In the genomic region with DNA sequence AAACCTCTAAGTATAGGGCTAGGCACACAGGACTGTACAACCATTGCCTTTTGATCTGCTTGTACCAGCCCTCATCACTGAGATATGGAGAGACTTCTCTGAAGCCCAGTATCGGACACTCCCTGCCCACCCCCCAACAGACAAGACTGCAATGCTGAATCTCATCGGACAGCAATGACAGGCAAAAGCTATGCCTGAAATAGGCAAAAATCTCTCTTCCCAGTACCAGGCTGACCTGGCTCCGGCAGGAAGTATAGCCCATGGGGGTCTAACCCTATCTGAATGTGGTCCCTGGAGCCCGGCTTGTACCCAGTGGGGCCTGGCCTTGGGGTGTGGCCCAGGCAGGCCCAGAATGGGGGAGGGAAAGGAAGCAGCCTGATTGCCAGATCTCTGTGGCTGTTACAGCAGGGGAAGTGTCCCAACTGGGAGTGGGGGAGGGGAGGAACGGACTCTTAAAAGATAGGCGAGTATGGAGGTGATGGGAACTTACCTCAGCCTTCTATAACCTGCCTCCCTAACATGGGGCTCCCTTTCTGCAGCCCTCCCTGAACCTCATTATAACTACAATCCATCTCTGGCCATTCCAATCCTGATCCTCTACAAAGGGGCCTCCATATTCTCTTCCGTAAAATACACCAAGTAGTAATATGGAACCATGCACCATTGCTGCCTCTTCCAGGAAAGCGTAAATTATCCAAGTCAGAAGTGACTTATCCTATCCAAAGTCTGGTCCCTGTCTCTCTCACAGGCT, we compare ENCODE assay signal across 10 cellular contexts. TPM values are rescaled to one million over a fixed set of nuclear protein-coding genes. Genes with fewer than 3 reads are reported as not detected.
DNase-seq lines count a peak whose midpoint lies in the region; ATAC-seq and TF ChIP-seq lines count a peak whose summit lies in the region.
"Had no signal": no experiment of that assay in that cellular context is flagged by ENCODE, and none has a peak within 500 bp of the region (broad histone marks: within the 10 kb centered on the region; RNA-seq: fewer than 3 reads in every experiment).

No MANE protein-coding gene starts in this region.

- peaks cover 98% of the 10 kb centered on the region for H3K79me2 ChIP-seq in osteoblast (ENCODE audit: insufficient read depth, low read length)

- H3K4me2 ChIP-seq in osteoblast (ENCODE audit: insufficient read depth, low read length) = no peak overlapping the region

- H2AFZ ChIP-seq in osteoblast (ENCODE audit: low read length) = no peak overlapping the region

- H3K27me3 ChIP-seq in Peyer's patch = no peaks in the 10 kb centered on the region
- no peaks in the 10 kb centered on the region for H3K27me3 ChIP-seq in osteoblast (ENCODE audit: insufficient read depth, low read length)

- H3K27ac Mint-ChIP-seq in endothelial cell (ENCODE audit: unreplicated experiment) = peak overlapping the region; percentile 78

- peak; percentile 44 for DNase-seq in ELF-1 (ENCODE audit: low read depth, low spot score)
- DNase-seq in Peyer's patch = peak in 2 of 3 donors; percentile 53 to 72
- no peak for DNase-seq in endothelial cell (ENCODE audit: low spot score)
- DNase-seq in osteoblast (ENCODE audit: insufficient read length, low spot score, missing footprints) = peak; percentile 13
- no peak for DNase-seq in NCI-H446 treated with DMSO at 0.1 percent for 48 hours (lab: John Stamatoyannopoulos, UW)
- DNase-seq in NCI-H2029 treated with DMSO at 0.1 percent for 48 hours (lab: John Stamatoyannopoulos, UW) = no peak
- DNase-seq: NCI-H1092 treated with DMSO at 0.1 percent for 48 hours had no signal

- H3K9me3 ChIP-seq in Peyer's patch (no peaks in the 10 kb centered on the region), osteoblast (ENCODE audit: low read depth, low read length) (no peaks in the 10 kb centered on the region)

- no peak for TF ChIP-seq POLR2A in Peyer's patch (IDR thresholded peaks at IDR 0.05)

- peak overlapping the region; percentile 75 for H3K4me3 Mint-ChIP-seq in endothelial cell (ENCODE audit: unreplicated experiment)

- H3K4me3 ChIP-seq in Peyer's patch (no peak overlapping the region), osteoblast (ENCODE audit: insufficient read depth, low read length) (no peak overlapping the region)

- H3K36me3 Mint-ChIP-seq in endothelial cell (ENCODE audit: low read depth, unreplicated experiment) = peaks cover 37% of the 10 kb centered on the region

- peak overlapping the region; percentile 63 to 97 (median 84) for H3K27ac ChIP-seq in Peyer's patch
- H3K27ac ChIP-seq in osteoblast (ENCODE audit: low read depth, low read length) = no peak overlapping the region
- H3K27ac ChIP-seq: VCaP had no signal

- H3K4me1 ChIP-seq in Peyer's patch (peaks cover 0 to 78% (median 54%) of the 10 kb centered on the region in 4 donors), osteoblast (ENCODE audit: insufficient read depth, low read length) (peaks cover 17% of the 10 kb centered on the region)

- no peaks in the 10 kb centered on the region for H3K9me3 Mint-ChIP-seq in endothelial cell (ENCODE audit: unreplicated experiment)

- no peak for TF ChIP-seq CTCF in Peyer's patch (IDR thresholded peaks at IDR 0.05)
- no peak for TF ChIP-seq CTCF in endothelial cell (IDR thresholded peaks at IDR 0.05; ENCODE audit: unreplicated experiment)
- TF ChIP-seq CTCF in osteoblast (IDR thresholded peaks at IDR 0.05; ENCODE audit: extremely low read depth, low read depth, low read length) = no peak

- peaks cover 23% of the 10 kb centered on the region for H3K27me3 Mint-ChIP-seq in endothelial cell (ENCODE audit: unreplicated experiment)

- H4K20me1 ChIP-seq in osteoblast (ENCODE audit: insufficient read depth, low read length) = peaks cover 84% of the 10 kb centered on the region

- ATAC-seq in GM18873 (IDR thresholded peaks at IDR 0.05; ENCODE audit: low FRiP score, unreplicated experiment) (no peak), GM21576 (IDR thresholded peaks at IDR 0.05; ENCODE audit: unreplicated experiment) (no peak)

- H3K36me3 ChIP-seq in Peyer's patch (peaks cover 0 to 19% (median 0%) of the 10 kb centered on the region in 3 donors), osteoblast (ENCODE audit: insufficient read depth, low read length) (peaks cover 12% of the 10 kb centered on the region)

- peaks cover 74% of the 10 kb centered on the region for H3K4me1 Mint-ChIP-seq in endothelial cell (ENCODE audit: unreplicated experiment)

RNA-seq across cellular contexts. Expression of a gene that starts 6.2 kb away (rescaled TPM):
- total RNA-seq in Peyer's patch (10 to 100 TPM; 33.8 to 83.0 (median 67.0) TPM), endothelial cell (ENCODE audit: unreplicated experiment) (76.5 TPM), osteoblast (13.3 and 17.0 TPM in 2 replicates)

RNA-seq across cellular contexts. Expression of a gene that starts 20.9 kb away (rescaled TPM):
- total RNA-seq in Peyer's patch (100 to 1,000 TPM in 1 of 4 donors, 10 to 100 TPM in 3; 36.3 to 158 (median 46.1) TPM), endothelial cell (ENCODE audit: unreplicated experiment) (35.9 TPM), osteoblast (57.5 and 57.9 TPM in 2 replicates)

RNA-seq across cellular contexts. Expression of a gene that starts 26.2 kb away (rescaled TPM):
- total RNA-seq in Peyer's patch (10 to 100 TPM in 3 of 4 donors, 1 to 10 TPM in 1; 9.1 to 67.2 (median 53.7) TPM), endothelial cell (ENCODE audit: unreplicated experiment) (22.7 TPM), osteoblast (10.3 and 10.9 TPM in 2 replicates)

RNA-seq across cellular contexts. Expression of a gene that starts 37.2 kb away (rescaled TPM):
- total RNA-seq in Peyer's patch (100 to 1,000 TPM in 1 of 4 donors, 10 to 100 TPM in 3; 67.7 to 113 (median 86.8) TPM), endothelial cell (ENCODE audit: unreplicated experiment) (59.9 TPM), osteoblast (114 and 119 TPM in 2 replicates)

Comparison
In these comparisons a context has a peak if more than half of its experiments do, and no peak if none do; other contexts are left out.
1. DNase-seq: peak in ELF-1 (single experiment), Peyer's patch (2 of 3) and osteoblast (single experiment); none in endothelial cell (single experiment), NCI-H446 treated with DMSO at 0.1 percent for 48 hours (single experiment) and NCI-H2029 treated with DMSO at 0.1 percent for 48 hours (single experiment).